Comparison of ENCODE assay signal across 8 cellular contexts in genomic region chr17:28718317-28718672, GRCh38. TPM values are rescaled to one million over a fixed set of nuclear protein-coding genes. Genes with fewer than 3 reads are reported as not detected.
DNase-seq lines count a peak whose midpoint lies in the region; FAIRE-seq and TF ChIP-seq lines count a peak whose summit lies in the region.

No MANE protein-coding gene starts in this region.

- FAIRE-seq in kidney (lab: Jason Lieb, UNC): no peak

- no peaks in the 10 kb centered on the region for H3K9me3 Mint-ChIP-seq in activated CD4-positive, alpha-beta T cell treated with anti-CD3 and anti-CD28 coated beads, Interleukin-2, amount 10 ng/mL, durations not matched to agents 7 days and 5 days

- no peaks in the 10 kb centered on the region for H3K27me3 ChIP-seq in adipocyte (replicated peaks; ENCODE audit: control insufficient read depth, insufficient read depth, low read length)
- no peaks in the 10 kb centered on the region for H3K27me3 ChIP-seq in testis

- peak overlapping the region; percentile 81 to 91 for H3K27ac ChIP-seq in kidney (ENCODE audit: low read depth in 2 of 2, low read length in 2 of 2)
- peak overlapping the region; percentile 89 to 92 for H3K27ac ChIP-seq in testis

- peak overlapping the region; percentile 82 for H3K27ac Mint-ChIP-seq in activated CD4-positive, alpha-beta T cell treated with anti-CD3 and anti-CD28 coated beads, Interleukin-2, amount 10 ng/mL, durations not matched to agents 7 days and 5 days

- 3 to 9% methylated on average over 10 to 11 of the region's 11 CpGs for WGBS in testis, 2 donors

- H3K27me3 Mint-ChIP-seq in activated CD4-positive, alpha-beta T cell treated with anti-CD3 and anti-CD28 coated beads, Interleukin-2, amount 10 ng/mL, durations not matched to agents 7 days and 5 days: peaks cover 13% of the 10 kb centered on the region

- peaks cover 32% of the 10 kb centered on the region for H3K36me3 Mint-ChIP-seq in activated CD4-positive, alpha-beta T cell treated with anti-CD3 and anti-CD28 coated beads, Interleukin-2, amount 10 ng/mL, durations not matched to agents 7 days and 5 days (ENCODE audit: low read depth)

- TF ChIP-seq CTCF in kidney (IDR thresholded peaks at IDR 0.05; ENCODE audit: borderline replicate concordance, extremely low read depth, insufficient read depth) (no peak), testis (IDR thresholded peaks at IDR 0.05) (no peak)

- no peak for DNase-seq in activated CD4-positive, alpha-beta T cell treated with anti-CD3 and anti-CD28 coated beads, Interleukin-2, amount 10 ng/mL, durations not matched to agents 7 days and 5 days
- no peak for DNase-seq in activated CD4-positive, alpha-beta T cell treated with anti-CD3 and anti-CD28 coated beads for 1 hour
- DNase-seq in adipocyte (ENCODE audit: low read depth) (no peak), kidney (no peak), testis (no peak), GDM1 (lab: John Stamatoyannopoulos, UW) (no peak), superior temporal gyrus (ENCODE audit: extremely low spot score) (no peak)
- no peak for DNase-seq in stimulated activated CD4-positive, alpha-beta T cell treated with anti-CD3 and anti-CD28 coated beads, Interleukin-1b, Interleukin-23, amount 100 ng/mL, for 48 hours

- H3K36me3 ChIP-seq in adipocyte (ENCODE audit: control insufficient read depth, insufficient read depth, low read length, severe bottlenecking): peaks cover 41% of the 10 kb centered on the region
- H3K36me3 ChIP-seq in kidney (ENCODE audit: control insufficient read depth in 1 of 2, insufficient read depth in 2 of 2, low read length in 2 of 2): peaks cover 18 to 27% of the 10 kb centered on the region in 2 donors
- no peaks in the 10 kb centered on the region for H3K36me3 ChIP-seq in testis (ENCODE audit: low read depth, missing control alignments)

- CTCF ChIA-PET in activated CD4-positive, alpha-beta T cell treated with anti-CD3 and anti-CD28 coated beads, Interleukin-2, amount 10 ng/mL, durations not matched to agents 7 days and 5 days (lab: Charles Lee): interaction anchor here (2.5 kb wide), 1 partner anchor 31 kb away, joined by 13 read pairs; no protein-coding TSS in a partner anchor

- peak overlapping the region; percentile 89 for H3K4me3 ChIP-seq in adipocyte (ENCODE audit: low read length)
- H3K4me3 ChIP-seq in kidney (ENCODE audit: low read length in 2 of 2): peak overlapping the region; percentile 2 to 66
- peak overlapping the region; percentile 67 to 71 for H3K4me3 ChIP-seq in testis

- no peak for TF ChIP-seq POLR2A in testis (IDR thresholded peaks at IDR 0.05)

- H3K4me1 Mint-ChIP-seq in activated CD4-positive, alpha-beta T cell treated with anti-CD3 and anti-CD28 coated beads, Interleukin-2, amount 10 ng/mL, durations not matched to agents 7 days and 5 days: peaks cover 40% of the 10 kb centered on the region

- H3K9me3 ChIP-seq in adipocyte (ENCODE audit: control insufficient read depth, low read length) (no peaks in the 10 kb centered on the region), kidney (ENCODE audit: control insufficient read depth in 1 of 2, low read length in 2 of 2) (no peaks in the 10 kb centered on the region), testis (no peaks in the 10 kb centered on the region)

- intact Hi-C loops in kidney (cut with DNase I): no loop called here
- intact Hi-C loops in testis (cut with DNase I; ENCODE audit: low total_unique reads): no loop called here

- peak overlapping the region; percentile 91 for H3K9ac ChIP-seq in adipocyte (ENCODE audit: low read length)
- H3K9ac ChIP-seq in kidney (ENCODE audit: low read length in 2 of 2): peak overlapping the region; percentile 27 to 69

- H3K4me1 ChIP-seq in adipocyte (ENCODE audit: control insufficient read depth, insufficient read depth, low read length): peaks cover 42% of the 10 kb centered on the region
- peaks cover 18 to 37% of the 10 kb centered on the region in 2 donors for H3K4me1 ChIP-seq in kidney (ENCODE audit: control insufficient read depth in 1 of 2, insufficient read depth in 1 of 2, low read depth in 1 of 2, low read length in 2 of 2)
- H3K4me1 ChIP-seq in testis: peaks cover 45% of the 10 kb centered on the region

- POLR2A ChIA-PET in activated CD4-positive, alpha-beta T cell treated with anti-CD3 and anti-CD28 coated beads, Interleukin-2, amount 10 ng/mL, durations not matched to agents 7 days and 5 days (lab: Charles Lee): no interaction called here

- H3K4me3 Mint-ChIP-seq in activated CD4-positive, alpha-beta T cell treated with anti-CD3 and anti-CD28 coated beads, Interleukin-2, amount 10 ng/mL, durations not matched to agents 7 days and 5 days: peak overlapping the region; percentile 70

RNA-seq across cellular contexts. Expression of gene RAB34, which starts 0.6 kb away (rescaled TPM):
- 10 to 100 TPM; 11.0 to 11.8 TPM for total RNA-seq in activated CD4-positive, alpha-beta T cell treated with anti-CD3 and anti-CD28 coated beads, Interleukin-2, amount 10 ng/mL, durations not matched to agents 7 days and 5 days
- total RNA-seq in kidney (119 TPM), testis (10 to 100 TPM; 30.4 to 47.3 TPM)
- polyA plus RNA-seq in kidney (ENCODE audit: insufficient read depth, low read depth, low replicate concordance) (128 TPM), testis (ENCODE audit: insufficient read depth, low read depth, low replicate concordance) (42.1 TPM)

RNA-seq across cellular contexts. Expression of gene RPL23A, which starts 1.5 kb away (rescaled TPM):
- total RNA-seq in activated CD4-positive, alpha-beta T cell treated with anti-CD3 and anti-CD28 coated beads, Interleukin-2, amount 10 ng/mL, durations not matched to agents 7 days and 5 days: 1,000 to 10,000 TPM; 1,884 to 2,250 TPM
- total RNA-seq in kidney: 1,188 TPM
- 1,159 TPM for polyA plus RNA-seq in kidney (ENCODE audit: insufficient read depth, low read depth, low replicate concordance)
- 100 to 1,000 TPM; 200 to 343 TPM for total RNA-seq in testis
- polyA plus RNA-seq in testis (ENCODE audit: insufficient read depth, low read depth, low replicate concordance): 757 TPM

RNA-seq across cellular contexts. Expression of gene PROCA1, which starts 6.6 kb away (rescaled TPM):
- total RNA-seq in activated CD4-positive, alpha-beta T cell treated with anti-CD3 and anti-CD28 coated beads, Interleukin-2, amount 10 ng/mL, durations not matched to agents 7 days and 5 days: 1 to 10 TPM; 5.5 to 5.7 TPM
- total RNA-seq in kidney (3.4 TPM), testis (100 to 1,000 TPM in 1 of 2 donors, 10 to 100 TPM in 1; 90.2 to 322 TPM)
- polyA plus RNA-seq in kidney (ENCODE audit: insufficient read depth, low read depth, low replicate concordance) (3.5 TPM), testis (ENCODE audit: insufficient read depth, low read depth, low replicate concordance) (286 TPM)

RNA-seq across cellular contexts. Expression of gene TLCD1, which starts 7.7 kb away (rescaled TPM):
- 1 to 10 TPM; 2.1 to 2.3 TPM for total RNA-seq in activated CD4-positive, alpha-beta T cell treated with anti-CD3 and anti-CD28 coated beads, Interleukin-2, amount 10 ng/mL, durations not matched to agents 7 days and 5 days
- total RNA-seq in kidney (25.3 TPM), testis (1 to 10 TPM; 4.2 to 8.6 TPM)
- polyA plus RNA-seq in kidney (ENCODE audit: insufficient read depth, low read depth, low replicate concordance) (30.0 TPM), testis (ENCODE audit: insufficient read depth, low read depth, low replicate concordance) (18.0 TPM)

RNA-seq across cellular contexts. Expression of gene NEK8, which starts 10.3 kb away (rescaled TPM):
- 1 to 10 TPM; 7.3 TPM for total RNA-seq in activated CD4-positive, alpha-beta T cell treated with anti-CD3 and anti-CD28 coated beads, Interleukin-2, amount 10 ng/mL, durations not matched to agents 7 days and 5 days
- total RNA-seq in kidney (20.6 TPM), testis (10 to 100 TPM; 10.1 to 10.7 TPM)
- polyA plus RNA-seq in kidney (ENCODE audit: insufficient read depth, low read depth, low replicate concordance) (4.7 TPM), testis (ENCODE audit: insufficient read depth, low read depth, low replicate concordance) (7.3 TPM)

Comparison
In these comparisons a context has a peak if more than half of its experiments do, and no peak if none do; other contexts are left out.
1. H3K4me3 ChIP-seq: peak in every context shown above with its lines; median percentile 89 in adipocyte; 69 in testis; 34 in kidney.
2. RNA of gene PROCA1, which starts 6.6 kb away (total RNA-seq): 90.2 to 322 TPM in testis; 5.5 to 5.7 TPM in activated CD4-positive, alpha-beta T cell treated with anti-CD3 and anti-CD28 coated beads, Interleukin-2, amount 10 ng/mL, durations not matched to agents 7 days and 5 days and 3.4 TPM in kidney (single experiment); every median in the first group is over 10 times any median in the second.